In genomic region chr1:11837767-11838348, GRCh38 we compare ENCODE assay signal across 3 cellular contexts.
TF ChIP-seq lines count a peak whose summit lies in the region.

No MANE protein-coding gene starts in this region.

TF ChIP-seq in SK-N-SH treated with all-trans-retinoic acid at 6 μM for 48 hours, 23 proteins besides CTCF, POLR2A, EP300 and RAD21 (continued from another document):
- no peak for TF ChIP-seq PATZ1 (CRISPR knock-in tag; IDR thresholded peaks at IDR 0.05; ENCODE audit: borderline replicate concordance)
- no peak for TF ChIP-seq TOX (CRISPR knock-in tag; IDR thresholded peaks at IDR 0.05; ENCODE audit: borderline replicate concordance)
- no peak for TF ChIP-seq TSHZ2 (CRISPR knock-in tag; IDR thresholded peaks at IDR 0.05)
- TF ChIP-seq ARNTL (CRISPR knock-in tag; IDR thresholded peaks at IDR 0.05; ENCODE audit: borderline replicate concordance, low read depth) = no peak
- TF ChIP-seq ZNF565 (CRISPR knock-in tag; conservative IDR thresholded peaks at IDR 0.05; ENCODE audit: low read depth) = no peak
- TF ChIP-seq CREB5 (CRISPR knock-in tag; IDR thresholded peaks at IDR 0.05; ENCODE audit: low read depth) = no peak

TF ChIP-seq in SK-N-SH, 30 proteins besides CTCF, POLR2A, EP300 and RAD21:
- no peak for TF ChIP-seq ZBTB33 (IDR thresholded peaks at IDR 0.05; ENCODE audit: borderline replicate concordance, low read depth)
- no peak for TF ChIP-seq TAF1 (IDR thresholded peaks at IDR 0.05; ENCODE audit: borderline replicate concordance, low read depth, low read length)
- TF ChIP-seq NFIC (IDR thresholded peaks at IDR 0.05; ENCODE audit: borderline replicate concordance) = no peak
- TF ChIP-seq USF1 (IDR thresholded peaks at IDR 0.05; ENCODE audit: borderline replicate concordance, low read depth) = no peak
- no peak for TF ChIP-seq CHD2 (IDR thresholded peaks at IDR 0.05; ENCODE audit: low read length, partially characterized antibody)
- TF ChIP-seq POLR2AphosphoS5 (IDR thresholded peaks at IDR 0.05; ENCODE audit: low read depth, low read length) = no peak
TF ChIP-seq in SK-N-SH: peak in this region for 0.

TF ChIP-seq in HCT116, 20 proteins besides CTCF, POLR2A, EP300 and RAD21:
- TF ChIP-seq REST (IDR thresholded peaks at IDR 0.05; ENCODE audit: low read depth) (no peak), SP1 (IDR thresholded peaks at IDR 0.05; ENCODE audit: low read depth) (no peak), ZNF274 (IDR thresholded peaks at IDR 0.05; ENCODE audit: low read depth, low read length) (no peak), SIN3A (IDR thresholded peaks at IDR 0.05; ENCODE audit: low read depth) (no peak), ATF3 (IDR thresholded peaks at IDR 0.05) (no peak), EGR1 (IDR thresholded peaks at IDR 0.05; ENCODE audit: low read depth) (no peak), MAX (IDR thresholded peaks at IDR 0.05) (no peak), YY1 (IDR thresholded peaks at IDR 0.05; ENCODE audit: extremely low read depth, insufficient replicate concordance, low read depth, low read length) (no peak), FOSL1 (IDR thresholded peaks at IDR 0.05; ENCODE audit: low read depth) (no peak), CBX3 (IDR thresholded peaks at IDR 0.05; ENCODE audit: low read depth) (no peak), SRF (IDR thresholded peaks at IDR 0.05; ENCODE audit: low read depth) (no peak), EZH2phosphoT487 (IDR thresholded peaks at IDR 0.05; ENCODE audit: borderline replicate concordance) (no peak), ELF1 (IDR thresholded peaks at IDR 0.05; ENCODE audit: borderline replicate concordance, low read depth) (no peak), ZBTB33 (IDR thresholded peaks at IDR 0.05; ENCODE audit: extremely low read depth, insufficient replicate concordance, low read length) (no peak), ZFX (IDR thresholded peaks at IDR 0.05) (no peak), EZH2 (IDR thresholded peaks at IDR 0.05) (no peak), CEBPB (IDR thresholded peaks at IDR 0.05; ENCODE audit: low read depth) (no peak)
